18 cellular contexts compared by ENCODE assay signal in genomic region chr1:172969611-172970010, GRCh38.
A peak's percentile ranks its signal among the peaks of the same experiment; 100 is the strongest.
DNase-seq lines count a peak whose midpoint lies in the region; ATAC-seq, FAIRE-seq and TF ChIP-seq lines count a peak whose summit lies in the region.
"Had no signal": no experiment of that assay in that cellular context is flagged by ENCODE, and none has a peak within 500 bp of the region (broad histone marks: within the 10 kb centered on the region; RNA-seq: fewer than 3 reads in every experiment).

No MANE protein-coding gene starts in this region.

- TF ChIP-seq CTCF in AG04450 (IDR thresholded peaks at IDR 0.05; ENCODE audit: low read depth, low read length) (no peak), HFFc6 (IDR thresholded peaks at IDR 0.05) (no peak), mammary epithelial cell (conservative IDR thresholded peaks at IDR 0.05 in 1 of 2, IDR thresholded peaks at IDR 0.05 in 1 of 2; ENCODE audit: extremely low read depth in 1 of 2, insufficient read depth in 1 of 2, low read depth in 1 of 2, low read length in 2 of 2) (no peak), keratinocyte (optimal IDR thresholded peaks at IDR 0.05 in 1 of 3, IDR thresholded peaks at IDR 0.05 in 1 of 3, conservative IDR thresholded peaks at IDR 0.05 in 1 of 3; ENCODE audit: extremely low read depth in 1 of 3, insufficient read depth in 2 of 3, low read length in 3 of 3) (no peak)

- H3K4me2 ChIP-seq in mammary epithelial cell (ENCODE audit: insufficient read depth, low read depth, low read length) (peak overlapping the region; percentile 3), keratinocyte (ENCODE audit: control insufficient read depth, extremely low read depth, insufficient read depth, low read depth, low read length) (no peak overlapping the region)

- intact Hi-C loops in mammary epithelial cell (cut with micrococcal nuclease): loop anchor here (5.0 to 10.0 kb wide), 4 partner anchors 52 to 233 kb away; no protein-coding TSS in a partner anchor

- peaks cover 5% of the 10 kb centered on the region; the same call in 1 of the 2 replicates for H3K36me3 Mint-ChIP-seq in HFFc6 (ENCODE audit: low read depth)
- H3K36me3 Mint-ChIP-seq in T-cell: no peaks in the 10 kb centered on the region

- H3K9ac ChIP-seq in mammary epithelial cell (ENCODE audit: insufficient read depth, low read length): no peak overlapping the region
- no peak overlapping the region for H3K9ac ChIP-seq in keratinocyte (ENCODE audit: control insufficient read depth, extremely low read depth, insufficient read depth, low read length)

- no peak for FAIRE-seq in keratinocyte (lab: Jason Lieb, UNC)
- FAIRE-seq: colon, GM12891 had no signal

- H3K4me3 Mint-ChIP-seq in HFFc6 (peak overlapping the region; percentile 42), T-cell (no peak overlapping the region)
- H3K4me3 Mint-ChIP-seq: activated naive CD8-positive, alpha-beta T cell treated with anti-CD3 and anti-CD28 coated beads, Interleukin-2, amount 10 ng/mL, durations not matched to agents 7 days and 5 days had no signal

- peaks cover 73% of the 10 kb centered on the region for H3K4me1 Mint-ChIP-seq in HFFc6 (ENCODE audit: low read depth)
- H3K4me1 Mint-ChIP-seq in T-cell: no peaks in the 10 kb centered on the region

- H3K9me3 Mint-ChIP-seq in HFFc6 (peaks cover 4% of the 10 kb centered on the region; the same call in 1 of the 2 replicates), T-cell (no peaks in the 10 kb centered on the region)

- H3K27ac Mint-ChIP-seq in HFFc6 (peak overlapping the region; percentile 80), T-cell (no peak overlapping the region)
- H3K27ac Mint-ChIP-seq: activated naive CD8-positive, alpha-beta T cell treated with anti-CD3 and anti-CD28 coated beads, Interleukin-2, amount 10 ng/mL, durations not matched to agents 7 days and 5 days had no signal

- DNase-seq in AG04450 (ENCODE audit: low read depth, low spot score) (peak; percentile 55), HFFc6 (peak; percentile 87), mammary epithelial cell (peak; percentile 32), keratinocyte (ENCODE audit: low read depth, low spot score) (no peak), T-cell (no peak), ecto neural progenitor cell (ENCODE audit: low spot score) (no peak)
- DNase-seq: activated naive CD8-positive, alpha-beta T cell treated with anti-CD3 and anti-CD28 coated beads, Interleukin-2, amount 10 ng/mL, durations not matched to agents 7 days and 5 days; AML-193; DMS79; erythroblast; NCI-H1092 treated with DMSO at 0.1 percent for 48 hours; NCI-H524; stimulated activated CD4-positive, alpha-beta T cell treated with anti-CD3 and anti-CD28 coated beads, Interleukin-12 subunit alpha, Interleukin-12 subunit beta, amount 100 ng/mL, for 4 hours; T-helper 2 cell had no signal

- H3K4me1 ChIP-seq in mammary epithelial cell (ENCODE audit: insufficient read depth, low read length): peaks cover 57% of the 10 kb centered on the region
- H3K4me1 ChIP-seq in keratinocyte (ENCODE audit: control insufficient read depth, extremely low read depth, insufficient read depth, low read length): peaks cover 59% of the 10 kb centered on the region

- no TSS peak for BruUV-seq in mammary epithelial cell (replicated peaks; lab: Mats Ljungman, UMichigan)

- H3K79me2 ChIP-seq in mammary epithelial cell (ENCODE audit: insufficient read depth, low read length) (no peaks in the 10 kb centered on the region), keratinocyte (ENCODE audit: control insufficient read depth, insufficient read depth, low read length) (no peaks in the 10 kb centered on the region)

- dilution Hi-C loops in mammary epithelial cell (cut with HindIII; ENCODE audit: low sequenced_read_pairs) (no loop called here), keratinocyte (cut with MboI; ENCODE audit: extremely low pct_ligation_motif_present, low sequenced_read_pairs) (no loop called here)

- H3K36me3 ChIP-seq in mammary epithelial cell (ENCODE audit: insufficient read depth, low read length) (no peaks in the 10 kb centered on the region), keratinocyte (ENCODE audit: control insufficient read depth in 2 of 2, extremely low read depth in 1 of 2, insufficient read depth in 2 of 2, low read length in 2 of 2) (no peaks in the 10 kb centered on the region)

- H3K27me3 ChIP-seq in AG04450 (ENCODE audit: control insufficient read depth, insufficient read depth, low read length): no peaks in the 10 kb centered on the region
- H3K27me3 ChIP-seq in mammary epithelial cell (ENCODE audit: insufficient read depth, low read length): no peaks in the 10 kb centered on the region
- H3K27me3 ChIP-seq in keratinocyte (ENCODE audit: control insufficient read depth, extremely low read depth, insufficient read depth, low read length): no peaks in the 10 kb centered on the region

- H2AFZ ChIP-seq in mammary epithelial cell (ENCODE audit: low read depth, low read length): peak overlapping the region; percentile 34
- peak overlapping the region; percentile 49 for H2AFZ ChIP-seq in keratinocyte (ENCODE audit: control insufficient read depth, low read length)

- CTCF ChIA-PET in AG04450 (lab: Charles Lee): no interaction called here
- CTCF ChIA-PET in mammary epithelial cell (lab: Charles Lee; ENCODE audit: low non-redundant PET): no interaction called here
- CTCF ChIA-PET in T-cell (lab: Charles Lee): no interaction called here

- no peak for ATAC-seq in T-cell (replicated peaks in 1 of 4)
- no peak for ATAC-seq in GM21723 (IDR thresholded peaks at IDR 0.05; ENCODE audit: unreplicated experiment)
- no peak for ATAC-seq in GM19035 (IDR thresholded peaks at IDR 0.05; ENCODE audit: unreplicated experiment)

- H3K4me3 ChIP-seq in AG04450 (ENCODE audit: low read depth, low read length): no peak overlapping the region
- no peak overlapping the region for H3K4me3 ChIP-seq in mammary epithelial cell (replicated peaks in 1 of 3; ENCODE audit: insufficient read depth in 1 of 3, low read depth in 2 of 3, low read length in 3 of 3)
- H3K4me3 ChIP-seq in keratinocyte (ENCODE audit: control insufficient read depth in 2 of 3, extremely low read depth in 1 of 3, insufficient read depth in 2 of 3, low read depth in 1 of 3, low read length in 3 of 3): no peak overlapping the region

- H3K9me1 ChIP-seq in keratinocyte (ENCODE audit: control insufficient read depth, extremely low read depth, insufficient read depth, low read length): no peaks in the 10 kb centered on the region

- H4K20me1 ChIP-seq in mammary epithelial cell (ENCODE audit: insufficient read depth, low read length) (no peaks in the 10 kb centered on the region), keratinocyte (ENCODE audit: control insufficient read depth, extremely low read depth, insufficient read depth, low read length) (no peaks in the 10 kb centered on the region)

- in situ Hi-C loops in mammary epithelial cell (cut with MboI; ENCODE audit: low sequenced_read_pairs in 2 of 2): no loop called here

- H3K27me3 Mint-ChIP-seq in HFFc6 (ENCODE audit: insufficient read depth) (no peaks in the 10 kb centered on the region; the same call in 1 of the 2 replicates), T-cell (no peaks in the 10 kb centered on the region)

- H3K9me3 ChIP-seq in AG04450 (ENCODE audit: control insufficient read depth, insufficient read depth, low read length) (0 out of 2 replicates have a peak, but pooled peaks cover 3% of the 10 kb centered on the region), mammary epithelial cell (replicated peaks; ENCODE audit: insufficient read depth, low read length) (no peaks in the 10 kb centered on the region), keratinocyte (ENCODE audit: control insufficient read depth, low read depth, low read length) (no peaks in the 10 kb centered on the region)

- POLR2A ChIA-PET in AG04450 (lab: Yijun Ruan, JAX): interaction anchor here (1.0 kb wide), 2 partner anchors 153 to 236 kb away, joined by 3 to 4 read pairs; no protein-coding TSS in a partner anchor
- POLR2A ChIA-PET in T-cell (lab: Charles Lee): no interaction called here

- H3K27ac ChIP-seq in AG04450 (ENCODE audit: low read depth, low read length) (no peak overlapping the region), mammary epithelial cell (ENCODE audit: insufficient read depth, low read depth, low read length) (peak overlapping the region; percentile 90), keratinocyte (ENCODE audit: control insufficient read depth, insufficient read depth, low read length) (peak overlapping the region; percentile 82)

Comparison
In these comparisons a context has a peak if more than half of its experiments do, and no peak if none do; other contexts are left out.
1. DNase-seq: peak in AG04450 (single experiment), HFFc6 (single experiment) and mammary epithelial cell (single experiment); none in keratinocyte (single experiment), T-cell (0 of 34) and ecto neural progenitor cell (single experiment).